In genomic region chrX:69109706-69110635, GRCh38 we compare ENCODE assay signal across 1 cellular context.
A peak's percentile ranks its signal among the peaks of the same experiment; 100 is the strongest.
TF ChIP-seq lines count a peak whose summit lies in the region.

No MANE protein-coding gene starts in this region.

TF ChIP-seq in A549, 52 proteins besides CTCF, POLR2A, EP300 and RAD21 (continued from another document):
- no peak for TF ChIP-seq PHF8 (IDR thresholded peaks at IDR 0.05; ENCODE audit: borderline replicate concordance, low read depth)
- TF ChIP-seq JUN (IDR thresholded peaks at IDR 0.05) = peak in 1 of 2 experiments; percentile 47; a peak in 1 of 5 replicates
